Comparison of ENCODE assay signal across 21 cellular contexts in the genomic region with DNA sequence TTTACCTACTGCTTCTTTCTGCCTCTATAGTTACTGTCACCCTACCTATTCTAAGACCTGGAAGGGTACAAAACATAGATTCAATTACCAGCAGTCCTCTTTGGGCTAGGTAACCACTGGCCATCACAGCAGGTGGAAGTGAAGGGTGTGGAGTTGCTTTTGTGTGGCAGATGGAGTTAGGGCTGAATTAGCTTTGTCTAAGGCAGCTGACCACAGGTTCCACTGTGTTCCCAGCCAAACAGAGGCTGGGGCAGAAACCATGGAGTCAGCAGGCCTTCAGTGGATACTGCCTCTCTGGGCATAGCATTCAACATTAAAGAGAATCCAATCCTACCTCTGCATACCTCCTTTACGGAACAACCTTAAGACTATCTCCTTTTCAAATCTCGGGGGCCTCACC.
"Had no signal": no experiment of that assay in that cellular context is flagged by ENCODE, and none has a peak within 500 bp of the region (broad histone marks: within the 10 kb centered on the region; RNA-seq: fewer than 3 reads in every experiment).

No MANE protein-coding gene starts in this region.

- H3K9me3 ChIP-seq: heart right ventricle, left ventricle myocardium inferior, lower lobe of right lung, prostate gland, spleen, thoracic aorta, transverse colon had no signal

- H2AFZ ChIP-seq: parathyroid adenoma had no signal

- H3K4me1 ChIP-seq: heart right ventricle, left ventricle myocardium inferior, lower lobe of right lung, parathyroid adenoma, prostate gland, spleen, transverse colon had no signal

- H3K9ac ChIP-seq: parathyroid adenoma had no signal

- FAIRE-seq: frontal cortex, kidney had no signal

- H3K4me3 ChIP-seq: coronary artery, heart right ventricle, left ventricle myocardium inferior, lower lobe of right lung, prostate gland, spleen, thoracic aorta, transverse colon had no signal

- DNase-seq: effector CD4-positive, alpha-beta T cell; heart right ventricle; hypothalamus; kidney; left cardiac atrium; left ventricle myocardium inferior; lower lobe of right lung; naive B cell; retina; spleen; stimulated activated CD4-positive, alpha-beta T cell treated with anti-CD3 and anti-CD28 coated beads, Interleukin-15, amount 100 ng/mL, for 24 hours; stimulated activated CD4-positive, alpha-beta T cell treated with anti-CD3 and anti-CD28 coated beads, Interleukin-2, amount 100 ng/mL, for 24 hours; stimulated activated CD4-positive, alpha-beta T cell treated with anti-CD3 and anti-CD28 coated beads, Interleukin-4, amount 100 ng/mL, for 4 hours; stimulated activated naive B cell treated with anti-CD40 and anti-IgM and Interleukin-4, amounts not matched to agents 10 μg/mL and 1 μg/mL and 100 μg/mL, for 72 hours; stimulated activated naive CD8-positive, alpha-beta T cell treated with anti-CD3 and anti-CD28 coated beads, Interleukin-15, amount 100 ng/mL, for 72 hours; transverse colon had no signal

- H3K79me2 ChIP-seq: parathyroid adenoma had no signal

- H3K36me3 ChIP-seq: prostate gland had no signal

- H3K27me3 ChIP-seq: heart right ventricle, spleen, transverse colon had no signal

- H3K27ac ChIP-seq: coronary artery, heart right ventricle, left ventricle myocardium inferior, lower lobe of right lung, parathyroid adenoma, prostate gland, spleen, thoracic aorta, transverse colon had no signal
